In the genomic region with DNA sequence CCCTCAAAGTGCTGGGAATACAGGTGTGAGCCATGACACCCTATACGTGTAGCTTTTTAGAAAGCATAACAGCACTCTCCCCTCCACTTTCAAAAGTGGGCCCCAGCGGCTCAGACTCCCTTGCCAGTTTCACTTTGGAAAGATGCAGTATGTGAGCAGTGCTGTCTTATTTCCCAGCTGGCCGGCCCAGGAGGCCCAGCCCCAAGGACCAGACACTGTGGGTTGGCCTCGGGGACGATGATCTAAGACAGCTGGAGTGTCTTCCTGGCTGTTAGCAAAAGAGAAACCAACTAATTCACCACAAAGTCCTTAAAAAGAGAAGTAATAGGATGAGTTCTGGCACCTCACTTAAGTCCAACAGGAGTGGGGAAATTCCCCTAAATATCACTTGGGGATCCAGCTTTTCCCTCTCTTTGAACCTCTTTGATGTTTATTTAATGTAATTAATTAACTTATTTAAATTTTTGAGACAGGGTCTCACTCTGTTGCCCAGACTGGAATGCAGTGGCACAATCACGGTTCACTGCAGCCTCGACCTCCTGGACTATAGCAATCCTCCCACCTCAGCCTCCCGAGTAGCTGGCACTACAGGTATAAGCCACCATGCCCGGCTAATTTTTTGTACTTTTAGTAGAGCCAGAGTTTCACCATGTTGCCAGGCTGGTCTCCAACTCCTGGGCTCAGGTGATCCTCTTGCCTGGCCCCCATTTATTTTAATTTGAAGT, we compare ENCODE assay signal across 7 cellular contexts. TPM values are rescaled to one million over a fixed set of nuclear protein-coding genes. Genes with fewer than 3 reads are reported as not detected.
DNase-seq lines count a peak whose midpoint lies in the region; ATAC-seq and TF ChIP-seq lines count a peak whose summit lies in the region.

No MANE protein-coding gene starts in this region.

- peak overlapping the region; percentile 42 for H3K27ac ChIP-seq in SJSA1
- peak overlapping the region in 3 of 4 donors; percentile 65 to 72 (median 71) for H3K27ac ChIP-seq in gastroesophageal sphincter
- H3K27ac ChIP-seq in gastrocnemius medialis: peak overlapping the region; percentile 9 to 64 (median 40)

- intact Hi-C loops in gastrocnemius medialis (cut with DNase I; ENCODE audit: low total_unique reads): no loop called here
- intact Hi-C loops in activated T-helper 1 cell treated with anti-CD3 and anti-CD28 coated beads, Interleukin-12 subunit alpha, Interleukin-12 subunit beta, Interleukin-2, Interleukin-4 antibody, amounts not matched to agents 30 ng/mL and 10 ng/mL and 1 ng/mL, durations not matched to agents 14 hours and 24 hours and 36 hours (cut with micrococcal nuclease): no loop called here

- ATAC-seq in GM18870 (IDR thresholded peaks at IDR 0.05; ENCODE audit: unreplicated experiment): peak; percentile 84
- peak; percentile 76 for ATAC-seq in HG02938 (IDR thresholded peaks at IDR 0.05; ENCODE audit: unreplicated experiment)
- peak; percentile 91 for ATAC-seq in gastroesophageal sphincter
- peak; percentile 16 to 49 for ATAC-seq in gastrocnemius medialis

- WGBS in gastroesophageal sphincter (ENCODE audit: low coverage in 1 of 2), 2 donors: 73 to 85% methylated on average over 2 to 5 of the region's 9 CpGs

- TF ChIP-seq POLR2A in gastroesophageal sphincter (IDR thresholded peaks at IDR 0.05): no peak
- no peak for TF ChIP-seq POLR2A in gastrocnemius medialis (IDR thresholded peaks at IDR 0.05)

- peaks cover 10% of the 10 kb centered on the region for H3K4me1 Mint-ChIP-seq in activated T-helper 1 cell treated with anti-CD3 and anti-CD28 coated beads, Interleukin-12 subunit alpha, Interleukin-12 subunit beta, Interleukin-2, Interleukin-4 antibody, amounts not matched to agents 30 ng/mL and 10 ng/mL and 1 ng/mL, durations not matched to agents 14 hours and 24 hours and 36 hours (ENCODE audit: low read depth)

- H3K27me3 ChIP-seq in SJSA1 (replicated peaks): no peaks in the 10 kb centered on the region
- no peaks in the 10 kb centered on the region for H3K27me3 ChIP-seq in gastroesophageal sphincter
- no peaks in the 10 kb centered on the region for H3K27me3 ChIP-seq in gastrocnemius medialis

- peaks cover 2% of the 10 kb centered on the region for H3K27me3 Mint-ChIP-seq in activated T-helper 1 cell treated with anti-CD3 and anti-CD28 coated beads, Interleukin-12 subunit alpha, Interleukin-12 subunit beta, Interleukin-2, Interleukin-4 antibody, amounts not matched to agents 30 ng/mL and 10 ng/mL and 1 ng/mL, durations not matched to agents 14 hours and 24 hours and 36 hours (ENCODE audit: insufficient read depth)

- no peak overlapping the region for H3K4me3 ChIP-seq in SJSA1
- H3K4me3 ChIP-seq in gastroesophageal sphincter: no peak overlapping the region
- no peak overlapping the region for H3K4me3 ChIP-seq in gastrocnemius medialis

- no peaks in the 10 kb centered on the region for H3K36me3 Mint-ChIP-seq in activated T-helper 1 cell treated with anti-CD3 and anti-CD28 coated beads, Interleukin-12 subunit alpha, Interleukin-12 subunit beta, Interleukin-2, Interleukin-4 antibody, amounts not matched to agents 30 ng/mL and 10 ng/mL and 1 ng/mL, durations not matched to agents 14 hours and 24 hours and 36 hours (ENCODE audit: low read depth)

- H3K27ac Mint-ChIP-seq in activated T-helper 1 cell treated with anti-CD3 and anti-CD28 coated beads, Interleukin-12 subunit alpha, Interleukin-12 subunit beta, Interleukin-2, Interleukin-4 antibody, amounts not matched to agents 30 ng/mL and 10 ng/mL and 1 ng/mL, durations not matched to agents 14 hours and 24 hours and 36 hours: no peak overlapping the region

- no peaks in the 10 kb centered on the region for H3K9me3 Mint-ChIP-seq in activated T-helper 1 cell treated with anti-CD3 and anti-CD28 coated beads, Interleukin-12 subunit alpha, Interleukin-12 subunit beta, Interleukin-2, Interleukin-4 antibody, amounts not matched to agents 30 ng/mL and 10 ng/mL and 1 ng/mL, durations not matched to agents 14 hours and 24 hours and 36 hours

- H3K36me3 ChIP-seq in SJSA1 (no peaks in the 10 kb centered on the region), gastroesophageal sphincter (no peaks in the 10 kb centered on the region), gastrocnemius medialis (no peaks in the 10 kb centered on the region)

- H3K9me3 ChIP-seq in SJSA1 (replicated peaks): no peaks in the 10 kb centered on the region
- no peaks in the 10 kb centered on the region for H3K9me3 ChIP-seq in gastroesophageal sphincter
- no peaks in the 10 kb centered on the region for H3K9me3 ChIP-seq in gastrocnemius medialis

- in situ Hi-C loops in gastrocnemius medialis (cut with MboI; ENCODE audit: low sequenced_read_pairs in 4 of 4): no loop called here

- TF ChIP-seq EP300 in gastroesophageal sphincter (IDR thresholded peaks at IDR 0.05): no peak

- H3K4me3 Mint-ChIP-seq in activated T-helper 1 cell treated with anti-CD3 and anti-CD28 coated beads, Interleukin-12 subunit alpha, Interleukin-12 subunit beta, Interleukin-2, Interleukin-4 antibody, amounts not matched to agents 30 ng/mL and 10 ng/mL and 1 ng/mL, durations not matched to agents 14 hours and 24 hours and 36 hours: no peak overlapping the region

- TF ChIP-seq CTCF in gastroesophageal sphincter (IDR thresholded peaks at IDR 0.05) (no peak), gastrocnemius medialis (IDR thresholded peaks at IDR 0.05 in 4 of 5, conservative IDR thresholded peaks at IDR 0.05 in 1 of 5) (no peak)

- DNase-seq in SJSA1 (ENCODE audit: low read depth in 1 of 2, low spot score in 2 of 2) (peak; percentile 69 to 80), gastrocnemius medialis (peak in 1 of 2 donors; percentile 32), COLO668 (lab: John Stamatoyannopoulos, UW; ENCODE audit: unreplicated experiment) (no peak)
- no peak for DNase-seq in activated T-helper 1 cell treated with anti-CD3 and anti-CD28 coated beads, Interleukin-12 subunit alpha, Interleukin-12 subunit beta, Interleukin-2, Interleukin-4 antibody, amounts not matched to agents 30 ng/mL and 10 ng/mL and 1 ng/mL, durations not matched to agents 14 hours and 24 hours and 36 hours (ENCODE audit: low spot score)

- H3K4me1 ChIP-seq in SJSA1 (replicated peaks): peaks cover 47% of the 10 kb centered on the region
- peaks cover 0 to 37% (median 15%) of the 10 kb centered on the region in 3 donors for H3K4me1 ChIP-seq in gastroesophageal sphincter
- peaks cover 13 to 15% of the 10 kb centered on the region in 2 donors for H3K4me1 ChIP-seq in gastrocnemius medialis

RNA-seq across cellular contexts. Expression of a gene that starts 17.6 kb away (rescaled TPM):
- 381 and 457 TPM in 2 replicates for total RNA-seq in SJSA1 (2014; rRNA removed; shearing (Covaris generic))
- total RNA-seq in gastroesophageal sphincter (100 to 1,000 TPM; 553 to 721 (median 692) TPM), gastrocnemius medialis (10 to 100 TPM; 37.3 to 74.5 (median 45.6) TPM)
- 16.8 and 20.6 TPM in 2 replicates for total RNA-seq in activated T-helper 1 cell treated with anti-CD3 and anti-CD28 coated beads, Interleukin-12 subunit alpha, Interleukin-12 subunit beta, Interleukin-2, Interleukin-4 antibody, amounts not matched to agents 30 ng/mL and 10 ng/mL and 1 ng/mL, durations not matched to agents 14 hours and 24 hours and 36 hours

Comparison
In these comparisons a context has a peak if more than half of its experiments do, and no peak if none do; other contexts are left out.
1. ATAC-seq: peak in every context shown above with its lines; median percentile 91 in gastroesophageal sphincter; 84 in GM18870; 76 in HG02938; 32 in gastrocnemius medialis.
2. DNase-seq: peak in SJSA1 (2 of 2); none in activated T-helper 1 cell treated with anti-CD3 and anti-CD28 coated beads, Interleukin-12 subunit alpha, Interleukin-12 subunit beta, Interleukin-2, Interleukin-4 antibody, amounts not matched to agents 30 ng/mL and 10 ng/mL and 1 ng/mL, durations not matched to agents 14 hours and 24 hours and 36 hours (single experiment) and COLO668 (single experiment).
3. Peak in every context shown above with its lines, with median percentiles within 50 percentile points of each other: H3K27ac ChIP-seq.